22 cellular contexts compared by ENCODE assay signal in the genomic region with DNA sequence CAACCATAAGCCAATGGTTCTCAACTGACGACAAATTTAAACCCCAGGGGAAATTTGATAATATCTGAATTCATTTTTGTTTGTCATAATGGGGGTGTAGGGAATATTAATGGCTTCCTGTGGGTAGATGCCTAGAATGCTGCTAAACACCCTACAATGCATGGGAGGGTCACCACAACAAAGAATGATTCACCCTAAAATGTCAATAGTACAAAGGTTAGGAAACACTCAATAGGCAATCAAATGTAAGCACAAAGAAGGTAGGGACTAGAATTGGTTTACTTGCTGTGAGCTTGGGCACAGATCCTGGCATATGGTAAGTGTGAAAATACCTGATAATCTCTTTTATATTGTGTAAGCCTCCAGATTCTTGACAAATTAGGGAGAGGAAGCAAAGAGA. TPM values are rescaled to one million over a fixed set of nuclear protein-coding genes. Genes with fewer than 3 reads are reported as not detected.
DNase-seq lines count a peak whose midpoint lies in the region; ATAC-seq, FAIRE-seq and TF ChIP-seq lines count a peak whose summit lies in the region.
"Had no signal": no experiment of that assay in that cellular context is flagged by ENCODE, and none has a peak within 500 bp of the region (broad histone marks: within the 10 kb centered on the region; RNA-seq: fewer than 3 reads in every experiment).

No MANE protein-coding gene starts in this region.

- H3K9me3 ChIP-seq in HepG2 (ENCODE audit: low read length) (no peaks in the 10 kb centered on the region), right lobe of liver (no peaks in the 10 kb centered on the region), PC-3 (ENCODE audit: low read length) (no peaks in the 10 kb centered on the region), BE2C (no peaks in the 10 kb centered on the region)
- H3K9me3 ChIP-seq: HAP-1 had no signal

- H3K27me3 ChIP-seq in HepG2 (ENCODE audit: control insufficient read depth in 1 of 2, insufficient read depth in 2 of 2, low read length in 2 of 2): peaks cover 0 to 4% of the 10 kb centered on the region in 2 experiments; a peak in 1 of 5 replicates
- H3K27me3 ChIP-seq in right lobe of liver: no peaks in the 10 kb centered on the region
- no peaks in the 10 kb centered on the region for H3K27me3 ChIP-seq in PC-3 (ENCODE audit: low read length)
- no peaks in the 10 kb centered on the region for H3K27me3 ChIP-seq in BE2C

- peak overlapping the region; percentile 4 for H3K27ac Mint-ChIP-seq in neural crest cell (ENCODE audit: unreplicated experiment)
- H3K27ac Mint-ChIP-seq: B cell; CD8-positive, alpha-beta memory T cell; IgD-negative memory B cell had no signal

- H3K4me1 ChIP-seq in HepG2 (ENCODE audit: insufficient read depth, low read length) (peaks cover 14% of the 10 kb centered on the region), right lobe of liver (no peaks in the 10 kb centered on the region), PC-3 (ENCODE audit: insufficient read depth, low read length) (peaks cover 20% of the 10 kb centered on the region), BE2C (no peaks in the 10 kb centered on the region)
- H3K4me1 ChIP-seq: HAP-1 had no signal

- H3K79me2 ChIP-seq in HepG2 (ENCODE audit: insufficient read depth, low read length): no peaks in the 10 kb centered on the region
- H3K79me2 ChIP-seq in PC-3 (ENCODE audit: low read length): no peaks in the 10 kb centered on the region

- BruUV-seq in HepG2 (replicated peaks; lab: Mats Ljungman, UMichigan) (no TSS peak), PC-3 (replicated peaks; lab: Mats Ljungman, UMichigan) (no TSS peak)

- no peak overlapping the region for H3K9ac ChIP-seq in HepG2 (ENCODE audit: insufficient read depth, low read depth, low read length)
- no peak overlapping the region for H3K9ac ChIP-seq in PC-3 (ENCODE audit: low read length)
- H3K9ac ChIP-seq: GM23248 had no signal

- POLR2A ChIA-PET in HepG2 (lab: Yijun Ruan, JAX): interaction anchor here (1.8 kb wide), 1 partner anchor 20 kb away, joined by 6 read pairs; a partner anchor contains a TSS
- POLR2A ChIA-PET in PC-3 (lab: Charles Lee; ENCODE audit: unreplicated experiment): no interaction called here

- H3K27ac ChIP-seq in HepG2 (ENCODE audit: extremely low read length, insufficient read depth, low read length): no peak overlapping the region
- H3K27ac ChIP-seq in right lobe of liver: no peak overlapping the region
- H3K27ac ChIP-seq in PC-3 (ENCODE audit: low read length): no peak overlapping the region
- H3K27ac ChIP-seq: GM23248, HL-60 had no signal

- H3K9me3 Mint-ChIP-seq in neural crest cell: peaks cover 6% of the 10 kb centered on the region

- H3K36me3 ChIP-seq in HepG2 (replicated peaks in 1 of 2; ENCODE audit: control insufficient read depth in 1 of 2, insufficient read depth in 2 of 2, low read length in 2 of 2) (no peaks in the 10 kb centered on the region), right lobe of liver (no peaks in the 10 kb centered on the region), PC-3 (ENCODE audit: low read depth, low read length) (no peaks in the 10 kb centered on the region), BE2C (no peaks in the 10 kb centered on the region)
- H3K36me3 ChIP-seq: HAP-1 had no signal

- H3K4me2 ChIP-seq in HepG2 (ENCODE audit: low read depth, low read length): no peak overlapping the region
- H3K4me2 ChIP-seq in PC-3 (ENCODE audit: low read length): no peak overlapping the region; the same call in 1 of the 2 replicates

- no peak for FAIRE-seq in HepG2 (lab: Jason Lieb, UNC)
- FAIRE-seq: GM12878, HTR-8/SVneo had no signal

- H4K20me1 ChIP-seq in HepG2 (ENCODE audit: insufficient read depth, low read length): no peaks in the 10 kb centered on the region
- H4K20me1 ChIP-seq in PC-3 (ENCODE audit: low read length): no peaks in the 10 kb centered on the region

- H3K36me3 Mint-ChIP-seq in neural crest cell (ENCODE audit: low read depth): no peaks in the 10 kb centered on the region
- H3K36me3 Mint-ChIP-seq: CD4-positive, CD25-positive, alpha-beta regulatory T cell; CD8-positive, alpha-beta memory T cell; IgD-negative memory B cell had no signal

- in situ Hi-C loops in HepG2 (cut with HindIII; ENCODE audit: extremely low pct_ligation_motif_present, low pct_unique_long_range_greater_than_20kb): no loop called here

- H3K4me3 Mint-ChIP-seq in neural crest cell: no peak overlapping the region
- H3K4me3 Mint-ChIP-seq: B cell; CD4-positive, CD25-positive, alpha-beta regulatory T cell; CD8-positive, alpha-beta memory T cell; IgD-negative memory B cell had no signal

- TF ChIP-seq POLR2A in HepG2 (IDR thresholded peaks at IDR 0.05; ENCODE audit: insufficient read depth in 1 of 2, low read depth in 2 of 2, low read length in 2 of 2): no peak
- TF ChIP-seq POLR2A in right lobe of liver (IDR thresholded peaks at IDR 0.05): no peak

- TF ChIP-seq EP300 in HepG2 (IDR thresholded peaks at IDR 0.05; ENCODE audit: low read depth in 2 of 2, low read length in 2 of 2) (peak in 1 of 2 experiments; percentile 63; a peak in 1 of 4 replicates), HepG2 (CRISPR knock-in tag; IDR thresholded peaks at IDR 0.05; ENCODE audit: borderline replicate concordance) (no peak)

- H2AFZ ChIP-seq in HepG2 (ENCODE audit: low read length) (no peak overlapping the region), PC-3 (ENCODE audit: low read length) (no peak overlapping the region)
- H2AFZ ChIP-seq: GM23248 had no signal

- 41% methylated on average over 1 of the region's 1 CpG for WGBS in HepG2 (ENCODE audit: low lambda C conversion rate)
- 67% methylated on average over 1 of the region's 1 CpG for WGBS in right lobe of liver (ENCODE audit: insufficient coverage, low coverage, low lambda C conversion rate, missing lambda C conversion rate)

- ATAC-seq in HepG2 (peak; percentile 87), right lobe of liver (no peak), PC-3 (peak; percentile 60; the same call in 1 of the 2 replicates)
- ATAC-seq: GM12878 had no signal

- TF ChIP-seq CTCF in HepG2 (CRISPR knock-in tag; IDR thresholded peaks at IDR 0.05): no peak
- no peak for TF ChIP-seq CTCF in right lobe of liver (IDR thresholded peaks at IDR 0.05)
- no peak for TF ChIP-seq CTCF in PC-3 (conservative IDR thresholded peaks at IDR 0.05; ENCODE audit: low read depth, low read length)
- no peak for TF ChIP-seq CTCF in neural crest cell (conservative IDR thresholded peaks at IDR 0.05)
- TF ChIP-seq CTCF in BE2C (IDR thresholded peaks at IDR 0.05; ENCODE audit: low read depth, low read length): no peak

- no peaks in the 10 kb centered on the region for H3K27me3 Mint-ChIP-seq in neural crest cell (ENCODE audit: low read depth)
- H3K27me3 Mint-ChIP-seq: IgD-negative memory B cell had no signal

- intact Hi-C loops in HepG2 (cut with micrococcal nuclease; ENCODE audit: unreplicated experiment) (no loop called here), right lobe of liver (cut with DNase I) (no loop called here), PC-3 (cut with micrococcal nuclease) (no loop called here)

- DNase-seq in HepG2 (ENCODE audit: low spot score) (peak; percentile 51), right lobe of liver (no peak), PC-3 (peak; percentile 48), neural crest cell (ENCODE audit: low read depth, low spot score) (no peak), DMS 273 treated with DMSO at 0.1 percent for 48 hours (lab: John Stamatoyannopoulos, UW) (no peak), NCI-H2081 (lab: John Stamatoyannopoulos, UW) (no peak), BE2C (no peak)
- DNase-seq: 8988T; C1 segment of cervical spinal cord; CD4-positive, CD25-positive, alpha-beta regulatory T cell; CD8-positive, alpha-beta memory T cell; COR-L47; DMS79 treated with DMSO at 0.1 percent for 48 hours; EL; GM23248; KG1 had no signal

- H3K4me1 Mint-ChIP-seq in neural crest cell: no peaks in the 10 kb centered on the region
- H3K4me1 Mint-ChIP-seq: B cell; CD4-positive, CD25-positive, alpha-beta regulatory T cell; CD8-positive, alpha-beta memory T cell; IgD-negative memory B cell had no signal

- H3K4me3 ChIP-seq in HepG2 (replicated peaks in 1 of 3; ENCODE audit: insufficient read depth in 1 of 3, low read depth in 2 of 3, low read length in 3 of 3) (no peak overlapping the region), right lobe of liver (no peak overlapping the region), PC-3 (ENCODE audit: low read length) (no peak overlapping the region), BE2C (ENCODE audit: low read depth, low read length) (no peak overlapping the region)
- H3K4me3 ChIP-seq: GM12878, GM23248, HAP-1 had no signal

- no peak for TF ChIP-seq RAD21 in HepG2 (CRISPR knock-in tag; IDR thresholded peaks at IDR 0.05)

- H3K9me2 ChIP-seq in PC-3 (replicated peaks; ENCODE audit: low read length): no peaks in the 10 kb centered on the region

- CTCF ChIA-PET in HepG2 (lab: Yijun Ruan, JAX; ENCODE audit: low intra/inter-chr PET ratio, low total read pairs): no interaction called here
- CTCF ChIA-PET in PC-3 (lab: Charles Lee): no interaction called here

- H3F3A ChIP-seq in PC-3 (ENCODE audit: low read length, unreplicated experiment): peaks cover 5% of the 10 kb centered on the region

RNA-seq across cellular contexts. Expression of a gene that starts 20.1 kb away (rescaled TPM):
- total RNA-seq in HepG2 (2016; rRNA removed; fragmentation: Illumina TruSeq; extraction: Trizol) (40.7 and 40.9 TPM in 2 replicates), right lobe of liver (10 to 100 TPM in 5 of 6 experiments, 1 to 10 TPM in 1; 6.8 to 22.3 (median 15.3) TPM), PC-3 (2014; rRNA removed) (18.0 and 18.3 TPM in 2 replicates), neural crest cell (39.4 and 43.4 TPM in 2 replicates)
- 82.7 and 85.0 TPM in 2 replicates for total RNA-seq in HepG2 (2016; cell fraction: cytosol; rRNA removed; fragmentation: Illumina TruSeq; extraction: Trizol; ENCODE audit: low read depth)
- total RNA-seq in HepG2 (2016; cell fraction: insoluble cytoplasmic fraction; rRNA removed; fragmentation: Illumina TruSeq; extraction: Trizol): 42.0 and 42.1 TPM in 2 replicates
- total RNA-seq in HepG2 (2016; cell fraction: membrane; rRNA removed; fragmentation: Illumina TruSeq; extraction: Trizol): 17.5 and 19.0 TPM in 2 replicates
- total RNA-seq in HepG2 (2016; cell fraction: nucleus; rRNA removed; fragmentation: Illumina TruSeq; extraction: Trizol): 67.9 and 72.9 TPM in 2 replicates
- 61.3 and 66.8 TPM in 2 replicates for polyA plus RNA-seq in HepG2 (2011; rRNA removed)
- polyA plus RNA-seq in HepG2 (2011; cell fraction: cytosol; rRNA removed): 22.2 and 31.0 TPM in 2 replicates
- polyA plus RNA-seq in HepG2 (2011; cell fraction: nucleus; rRNA removed): 63.9 and 104 TPM in 2 replicates
- 54.7 and 60.6 TPM in 2 replicates for polyA plus RNA-seq in HepG2 (2012)
- 1.8 and 2.8 TPM in 2 replicates for polyA plus RNA-seq in HepG2 (2016; cell fraction: cytosol; fragmentation: Illumina TruSeq; extraction: Trizol; ENCODE audit: low read depth)
- polyA plus RNA-seq in HepG2 (2016; cell fraction: insoluble cytoplasmic fraction; fragmentation: Illumina TruSeq; extraction: Trizol; ENCODE audit: low read depth): 37.6 and 38.7 TPM in 2 replicates
- polyA plus RNA-seq in HepG2 (2016; cell fraction: membrane; fragmentation: Illumina TruSeq; extraction: Trizol; ENCODE audit: low read depth): 3.3 and 3.8 TPM in 2 replicates
- polyA plus RNA-seq in HepG2 (2016; cell fraction: nucleus; fragmentation: Illumina TruSeq; extraction: Trizol; ENCODE audit: insufficient read depth, low read depth): 81.1 and 87.3 TPM in 2 replicates
- 18.7 and 22.7 TPM in 2 replicates for polyA minus RNA-seq in HepG2 (2011; rRNA and poly(A)+ RNA removed; ENCODE audit: low replicate concordance)
- polyA minus RNA-seq in HepG2 (2011; cell fraction: cytosol; rRNA and poly(A)+ RNA removed): 19.3 and 23.6 TPM in 2 replicates
- polyA minus RNA-seq in HepG2 (2011; cell fraction: nucleus; rRNA and poly(A)+ RNA removed): 160 and 171 TPM in 2 replicates
- 1.3 TPM for polyA plus RNA-seq in BE2C (2012; ENCODE audit: insufficient read depth, insufficient read length, low read depth)

Comparison
In these comparisons a context has a peak if more than half of its experiments do, and no peak if none do; other contexts are left out.
1. ATAC-seq: peak in HepG2 (single experiment) and PC-3 (single experiment); none in right lobe of liver (0 of 4).
2. DNase-seq: peak in HepG2 (single experiment) and PC-3 (single experiment); none in right lobe of liver (0 of 3), neural crest cell (single experiment), DMS 273 treated with DMSO at 0.1 percent for 48 hours (single experiment), NCI-H2081 (0 of 2) and BE2C (single experiment).